ENCODE assay signal across 3 cellular contexts in genomic region chr3:113151475-113152031, GRCh38.
A peak's percentile ranks its signal among the peaks of the same experiment; 100 is the strongest.
TF ChIP-seq lines count a peak whose summit lies in the region.

No MANE protein-coding gene starts in this region.

TF ChIP-seq in liver, 16 proteins besides CTCF, POLR2A, EP300 and RAD21:
- TF ChIP-seq SP1 (IDR thresholded peaks at IDR 0.05) (no peak), NR2F2 (IDR thresholded peaks at IDR 0.05) (peak; percentile 65), FOXA1 (IDR thresholded peaks at IDR 0.05) (no peak)

TF ChIP-seq in HepG2, 621 proteins besides CTCF, POLR2A, EP300 and RAD21:
- no peak for TF ChIP-seq RORA (CRISPR knock-in tag; IDR thresholded peaks at IDR 0.05)
- TF ChIP-seq NCOR1 (IDR thresholded peaks at IDR 0.05; ENCODE audit: borderline replicate concordance, low read length): no peak
- no peak for TF ChIP-seq HES4 (CRISPR knock-in tag; IDR thresholded peaks at IDR 0.05; ENCODE audit: borderline replicate concordance)
- TF ChIP-seq ARNT2 (CRISPR knock-in tag; IDR thresholded peaks at IDR 0.05; ENCODE audit: low read depth): no peak
- no peak for TF ChIP-seq ZNF414 (CRISPR knock-in tag; IDR thresholded peaks at IDR 0.05)
- TF ChIP-seq HHEX (CRISPR knock-in tag; IDR thresholded peaks at IDR 0.05): no peak
- TF ChIP-seq GZF1 (CRISPR knock-in tag; IDR thresholded peaks at IDR 0.05): no peak
- TF ChIP-seq ZNF883 (CRISPR knock-in tag; IDR thresholded peaks at IDR 0.05; ENCODE audit: not compliant biosample characterization): no peak
- TF ChIP-seq ZNF275 (CRISPR knock-in tag; IDR thresholded peaks at IDR 0.05; ENCODE audit: borderline replicate concordance): no peak
- TF ChIP-seq ZNF550 (CRISPR knock-in tag; IDR thresholded peaks at IDR 0.05; ENCODE audit: borderline replicate concordance): no peak
- no peak for TF ChIP-seq HBP1 (CRISPR knock-in tag; IDR thresholded peaks at IDR 0.05; ENCODE audit: low read depth)
- TF ChIP-seq ZNF253 (CRISPR knock-in tag; IDR thresholded peaks at IDR 0.05; ENCODE audit: borderline replicate concordance): no peak
- TF ChIP-seq ZNF83 (CRISPR knock-in tag; IDR thresholded peaks at IDR 0.05; ENCODE audit: borderline replicate concordance): no peak
- TF ChIP-seq ATRX (CRISPR knock-in tag; IDR thresholded peaks at IDR 0.05; ENCODE audit: borderline replicate concordance): no peak
- TF ChIP-seq LCORL (IDR thresholded peaks at IDR 0.05): no peak
- no peak for TF ChIP-seq LCORL (CRISPR knock-in tag; IDR thresholded peaks at IDR 0.05)

TF ChIP-seq in H1, 55 proteins besides CTCF, POLR2A, EP300 and RAD21:
- TF ChIP-seq CBX8 (IDR thresholded peaks at IDR 0.05; ENCODE audit: borderline replicate concordance, low read depth, low read length) (no peak), ZNF274 (IDR thresholded peaks at IDR 0.05; ENCODE audit: borderline replicate concordance, extremely low read depth, low read length) (no peak), EGR1 (IDR thresholded peaks at IDR 0.05; ENCODE audit: borderline replicate concordance, low read depth, low read length) (no peak), TAF1 (IDR thresholded peaks at IDR 0.05; ENCODE audit: low read depth, low read length) (no peak), CHD2 (IDR thresholded peaks at IDR 0.05; ENCODE audit: low read length) (no peak), MAFK (IDR thresholded peaks at IDR 0.05; ENCODE audit: low read depth, low read length) (no peak), KDM5A (IDR thresholded peaks at IDR 0.05; ENCODE audit: low read length) (no peak), YY1 (IDR thresholded peaks at IDR 0.05; ENCODE audit: low read depth, low read length) (no peak), SRF (IDR thresholded peaks at IDR 0.05; ENCODE audit: low read depth, low read length) (no peak), NANOG (IDR thresholded peaks at IDR 0.05; ENCODE audit: insufficient read depth, low read depth, low read length, poor library complexity, severe bottlenecking) (no peak), ATF3 (IDR thresholded peaks at IDR 0.05; ENCODE audit: insufficient read depth, low read depth, low read length) (no peak), POU5F1 (IDR thresholded peaks at IDR 0.05; ENCODE audit: low read depth, low read length) (no peak), SP2 (IDR thresholded peaks at IDR 0.05; ENCODE audit: low read length) (no peak), KDM4A (IDR thresholded peaks at IDR 0.05; ENCODE audit: low read depth, low read length, severe bottlenecking) (no peak), TAF7 (optimal IDR thresholded peaks at IDR 0.05; ENCODE audit: borderline replicate concordance, low read depth, low read length) (no peak), SP1 (IDR thresholded peaks at IDR 0.05; ENCODE audit: low read depth, low read length) (no peak), SIX5 (IDR thresholded peaks at IDR 0.05; ENCODE audit: low read depth, low read length) (no peak), NRF1 (IDR thresholded peaks at IDR 0.05; ENCODE audit: low read depth, low read length) (no peak), RFX5 (IDR thresholded peaks at IDR 0.05; ENCODE audit: borderline replicate concordance, low read depth, low read length) (no peak)
- TF ChIP-seq, protein P1, sequence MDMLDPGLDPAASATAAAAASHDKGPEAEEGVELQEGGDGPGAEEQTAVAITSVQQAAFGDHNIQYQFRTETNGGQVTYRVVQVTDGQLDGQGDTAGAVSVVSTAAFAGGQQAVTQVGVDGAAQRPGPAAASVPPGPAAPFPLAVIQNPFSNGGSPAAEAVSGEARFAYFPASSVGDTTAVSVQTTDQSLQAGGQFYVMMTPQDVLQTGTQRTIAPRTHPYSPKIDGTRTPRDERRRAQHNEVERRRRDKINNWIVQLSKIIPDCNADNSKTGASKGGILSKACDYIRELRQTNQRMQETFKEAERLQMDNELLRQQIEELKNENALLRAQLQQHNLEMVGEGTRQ (IDR thresholded peaks at IDR 0.05; ENCODE audit: low read length): no peak
TF ChIP-seq in H1: peak in this region for 0.
